Comparison of ENCODE assay signal across 24 cellular contexts in genomic region chr2:238226698-238227586, GRCh38.
"Had no signal": no experiment of that assay in that cellular context is flagged by ENCODE, and none has a peak within 500 bp of the region (broad histone marks: within the 10 kb centered on the region; RNA-seq: fewer than 3 reads in every experiment).

No MANE protein-coding gene starts in this region.

- H3K9me3 Mint-ChIP-seq: activated naive CD8-positive, alpha-beta T cell treated with anti-CD3 and anti-CD28 coated beads for 36 hours; activated T-cell treated with anti-CD3 and anti-CD28 coated beads, Interleukin-2, amount 50 U/mL, for 24 hours; activated T-helper 17 cell treated with anti-CD3 and anti-CD28 coated beads, Interleukin-2, amount 50 U/mL, for 72 hours; nephron; stimulated activated memory B cell treated with anti-CD40 and anti-IgM and Interleukin-4, amounts not matched to agents 10 μg/mL and 1 μg/mL and 100 μg/mL, for 72 hours; WTC11 had no signal

- H3K27ac Mint-ChIP-seq: activated CD4-positive, alpha-beta T cell treated with anti-CD3 and anti-CD28 coated beads for 36 hours; activated naive CD8-positive, alpha-beta T cell treated with anti-CD3 and anti-CD28 coated beads for 36 hours; activated T-cell treated with anti-CD3 and anti-CD28 coated beads, Interleukin-2, amount 50 U/mL, for 24 hours; activated T-helper 17 cell treated with anti-CD3 and anti-CD28 coated beads, Interleukin-2, amount 50 U/mL, for 72 hours; stimulated activated memory B cell treated with anti-CD40 and anti-IgM and Interleukin-4, amounts not matched to agents 10 μg/mL and 1 μg/mL and 100 μg/mL, for 72 hours had no signal

- H3K27me3 ChIP-seq: stomach, suprapubic skin had no signal

- DNase-seq: activated CD4-positive, alpha-beta T cell treated with anti-CD3 and anti-CD28 coated beads for 36 hours; activated CD4-positive, alpha-beta T cell treated with anti-CD3 and anti-CD28 coated beads, Interleukin-2, amount 50 U/mL, for 4 hours; activated CD8-positive, alpha-beta memory T cell treated with anti-CD3 and anti-CD28 coated beads for 24 hours; activated CD8-positive, alpha-beta memory T cell treated with anti-CD3 and anti-CD28 coated beads, Interleukin-2, amount 50 U/mL, for 4 hours; activated naive CD8-positive, alpha-beta T cell treated with anti-CD3 and anti-CD28 coated beads for 36 hours; activated T-cell treated with anti-CD3 and anti-CD28 coated beads, Interleukin-2, amount 50 U/mL, for 24 hours; effector CD4-positive, alpha-beta T cell; erythroblast; foreskin fibroblast; left ventricle myocardium inferior; midbrain; nucleus accumbens; stimulated activated CD4-positive, alpha-beta T cell treated with anti-CD3 and anti-CD28 coated beads, Interleukin-15, amount 100 ng/mL, for 24 hours; stomach; T-helper 1 cell; T-helper 9 cell; trophoblast cell had no signal

- ATAC-seq: activated CD4-positive, alpha-beta T cell treated with anti-CD3 and anti-CD28 coated beads for 36 hours; activated T-helper 17 cell treated with anti-CD3 and anti-CD28 coated beads, Interleukin-2, amount 50 U/mL, for 72 hours had no signal

- H3K27me3 Mint-ChIP-seq: activated CD4-positive, alpha-beta T cell treated with anti-CD3 and anti-CD28 coated beads for 36 hours; activated T-helper 17 cell treated with anti-CD3 and anti-CD28 coated beads, Interleukin-2, amount 50 U/mL, for 72 hours had no signal

- H3K4me3 ChIP-seq: cardiac muscle cell, left ventricle myocardium inferior, smooth muscle cell, stomach, suprapubic skin had no signal

- H3K36me3 Mint-ChIP-seq: WTC11 had no signal

- H3K27ac ChIP-seq: cardiac muscle cell, suprapubic skin had no signal

- H3K4me3 Mint-ChIP-seq: activated CD4-positive, alpha-beta T cell treated with anti-CD3 and anti-CD28 coated beads for 36 hours; activated naive CD8-positive, alpha-beta T cell treated with anti-CD3 and anti-CD28 coated beads for 36 hours; activated T-cell treated with anti-CD3 and anti-CD28 coated beads, Interleukin-2, amount 50 U/mL, for 24 hours; activated T-helper 17 cell treated with anti-CD3 and anti-CD28 coated beads, Interleukin-2, amount 50 U/mL, for 72 hours; stimulated activated memory B cell treated with anti-CD40 and anti-IgM and Interleukin-4, amounts not matched to agents 10 μg/mL and 1 μg/mL and 100 μg/mL, for 72 hours; WTC11 had no signal

- H3K36me3 ChIP-seq: cardiac muscle cell, left ventricle myocardium inferior, suprapubic skin had no signal

- H3K9me3 ChIP-seq: left ventricle myocardium inferior, stomach, suprapubic skin had no signal

- H3K4me2 ChIP-seq: smooth muscle cell had no signal
